In the genomic region with DNA sequence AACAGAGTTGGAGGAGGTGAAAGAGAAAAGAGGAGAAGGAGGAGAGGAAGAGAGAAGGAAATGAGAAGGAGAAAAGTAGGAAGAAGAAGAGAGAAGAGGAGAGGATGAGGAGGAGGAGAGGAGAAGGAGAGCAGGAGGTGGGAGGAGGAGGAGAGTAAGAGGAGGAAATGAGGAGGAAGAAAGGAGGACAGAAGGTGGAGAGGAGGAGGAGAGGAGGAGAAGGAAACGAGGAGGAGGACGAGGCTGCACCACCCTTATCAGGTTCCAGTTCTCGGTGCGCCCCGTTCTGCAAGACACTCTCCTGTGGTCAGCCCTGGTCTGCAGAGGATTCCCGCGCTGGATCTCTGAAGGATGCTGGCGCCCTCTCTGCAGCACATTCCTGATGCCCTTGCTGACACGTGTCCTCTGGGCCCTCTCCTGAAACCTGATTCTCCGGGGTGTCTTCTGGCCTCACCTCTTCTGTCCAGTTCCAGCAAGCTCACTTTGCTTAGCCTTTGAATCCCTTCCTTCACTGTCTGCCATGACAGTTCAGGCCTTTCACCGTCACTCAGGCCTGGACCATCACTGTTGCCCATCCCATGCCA, we compare ENCODE assay signal across 19 cellular contexts. TPM values are rescaled to one million over a fixed set of nuclear protein-coding genes. Genes with fewer than 3 reads are reported as not detected.
"Had no signal": no experiment of that assay in that cellular context is flagged by ENCODE, and none has a peak within 500 bp of the region (broad histone marks: within the 10 kb centered on the region; RNA-seq: fewer than 3 reads in every experiment).

No MANE protein-coding gene starts in this region.

RNA-seq across cellular contexts. Expression of a gene that starts 15.8 kb away (rescaled TPM):
- total RNA-seq: chondrocyte, colonic mucosa, dermis blood vessel endothelial cell, esophagus mucosa, esophagus squamous epithelium, gastrocnemius medialis, glomerular endothelial cell, heart right ventricle, kidney epithelial cell, left cardiac atrium, left lung, left ventricle myocardium superior, lower leg skin, lower lobe of right lung, lung microvascular endothelial cell, mesenteric fat pad, mesothelial cell of epicardium, mucosa of descending colon had no signal
- polyA plus RNA-seq: keratinocyte had no signal
